ENCODE assay signal across 19 cellular contexts in the genomic region with DNA sequence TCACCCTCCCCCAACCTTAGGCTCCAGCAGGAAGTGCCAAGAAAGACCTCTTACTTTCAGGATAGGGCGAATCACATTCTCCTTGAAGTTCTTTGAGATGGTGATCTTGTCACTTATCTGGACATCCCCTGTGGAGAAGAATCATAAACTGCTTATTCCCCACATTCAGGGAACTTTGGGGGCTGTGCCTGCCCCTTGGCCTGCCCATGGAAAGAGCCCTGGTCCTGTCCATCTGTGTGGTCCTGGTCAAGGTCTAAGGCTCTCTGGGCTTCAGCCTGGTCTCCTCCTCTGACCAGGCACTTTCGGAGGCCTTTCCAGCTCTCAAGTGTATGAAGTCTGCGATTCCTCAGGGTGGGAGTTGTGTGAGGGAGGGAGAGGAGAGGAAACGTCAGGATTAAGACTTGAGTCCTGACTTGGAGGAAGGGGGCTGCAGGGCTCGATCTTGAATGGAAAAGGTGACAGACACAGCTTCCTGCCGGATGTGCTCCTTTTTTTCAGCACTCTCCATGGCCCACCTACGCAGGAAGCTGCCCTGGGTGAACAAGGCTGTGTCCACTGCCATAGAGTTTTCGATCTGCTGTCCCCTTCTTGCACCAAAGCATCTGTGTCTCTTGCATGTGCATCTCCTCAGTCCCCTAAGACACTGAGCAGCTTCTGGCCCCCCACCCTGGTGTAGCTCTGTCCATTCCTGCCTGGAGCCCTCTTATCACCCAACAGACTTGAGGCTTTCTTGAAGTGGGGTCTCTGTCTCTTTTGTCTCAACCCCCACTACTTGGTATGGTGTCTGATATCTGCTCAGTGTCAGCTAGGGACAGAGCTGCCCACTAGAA. TPM values are rescaled to one million over a fixed set of nuclear protein-coding genes. Genes with fewer than 3 reads are reported as not detected.
DNase-seq lines count a peak whose midpoint lies in the region; ATAC-seq and TF ChIP-seq lines count a peak whose summit lies in the region.
"Had no signal": no experiment of that assay in that cellular context is flagged by ENCODE, and none has a peak within 500 bp of the region (broad histone marks: within the 10 kb centered on the region; RNA-seq: fewer than 3 reads in every experiment).

No MANE protein-coding gene starts in this region.

- no peak overlapping the region for H2AK5ac ChIP-seq in neuronal stem cell (ENCODE audit: low read depth, low read length)

- H3K27me3 ChIP-seq in endodermal cell (ENCODE audit: control insufficient read depth, insufficient read depth, low read length, poor library complexity, severe bottlenecking) (no peaks in the 10 kb centered on the region), neuronal stem cell (ENCODE audit: control insufficient read depth in 3 of 3, insufficient read depth in 3 of 3, low read depth in 1 of 3, low read length in 3 of 3) (no peaks in the 10 kb centered on the region), aorta (ENCODE audit: control insufficient read depth in 1 of 2, insufficient read depth in 2 of 2, low read length in 1 of 2) (no peaks in the 10 kb centered on the region)

- no peak overlapping the region for H3K18ac ChIP-seq in neuronal stem cell (ENCODE audit: low read length)

- no peak overlapping the region for H3K27ac ChIP-seq in endodermal cell (ENCODE audit: low read depth, low read length)
- no peak overlapping the region for H3K27ac ChIP-seq in neuronal stem cell (replicated peaks; ENCODE audit: low read length)
- H3K27ac ChIP-seq in aorta (ENCODE audit: low read depth in 1 of 2, low read length in 2 of 2), result no peak overlapping the region
- H3K27ac ChIP-seq: 22Rv1, GM23248 had no signal

- H4K91ac ChIP-seq in neuronal stem cell (ENCODE audit: low read depth, low read length, poor library complexity), result no peak overlapping the region

- no peaks in the 10 kb centered on the region for H3K27me3 Mint-ChIP-seq in activated CD8-positive, alpha-beta memory T cell treated with anti-CD3 and anti-CD28 coated beads, Interleukin-2, amount 10 ng/mL, durations not matched to agents 7 days and 5 days
- no peaks in the 10 kb centered on the region for H3K27me3 Mint-ChIP-seq in endodermal cell (ENCODE audit: insufficient read depth)
- H3K27me3 Mint-ChIP-seq in nephron progenitor cell (ENCODE audit: low read depth, poor library complexity), result no peaks in the 10 kb centered on the region

- no peak overlapping the region for H3K27ac Mint-ChIP-seq in activated CD8-positive, alpha-beta memory T cell treated with anti-CD3 and anti-CD28 coated beads, Interleukin-2, amount 10 ng/mL, durations not matched to agents 7 days and 5 days
- H3K27ac Mint-ChIP-seq in endodermal cell, result no peak overlapping the region
- H3K27ac Mint-ChIP-seq in nephron progenitor cell, result no peak overlapping the region
- H3K27ac Mint-ChIP-seq: CD8-positive, alpha-beta T cell had no signal

- no peak overlapping the region for H2BK12ac ChIP-seq in neuronal stem cell (ENCODE audit: low read length)

- no peak overlapping the region for H3K4me3 ChIP-seq in endodermal cell (ENCODE audit: low read length)
- H3K4me3 ChIP-seq in neuronal stem cell (ENCODE audit: low read length in 2 of 2), result no peak overlapping the region
- H3K4me3 ChIP-seq in aorta (ENCODE audit: low read length in 2 of 2), result no peak overlapping the region
- H3K4me3 ChIP-seq: GM23248 had no signal

- H2BK15ac ChIP-seq in neuronal stem cell (ENCODE audit: low read length), result no peak overlapping the region

- no peak overlapping the region for H3K4me2 ChIP-seq in neuronal stem cell (ENCODE audit: insufficient read depth, low read length, poor library complexity, severe bottlenecking)

- TF ChIP-seq CTCF in endodermal cell (conservative IDR thresholded peaks at IDR 0.05), result no peak
- no peak for TF ChIP-seq CTCF in nephron progenitor cell (IDR thresholded peaks at IDR 0.05)

- H3K14ac ChIP-seq in neuronal stem cell (ENCODE audit: low read length), result no peak overlapping the region

- no peak overlapping the region for H2AFZ ChIP-seq in neuronal stem cell (ENCODE audit: low read length)
- H2AFZ ChIP-seq: GM23248 had no signal

- H3K4me3 Mint-ChIP-seq in activated CD8-positive, alpha-beta memory T cell treated with anti-CD3 and anti-CD28 coated beads, Interleukin-2, amount 10 ng/mL, durations not matched to agents 7 days and 5 days, result no peak overlapping the region
- H3K4me3 Mint-ChIP-seq in endodermal cell (no peak overlapping the region), nephron progenitor cell (no peak overlapping the region)
- H3K4me3 Mint-ChIP-seq: CD14-positive monocyte; CD8-positive, alpha-beta T cell had no signal

- CTCF ChIA-PET in activated CD8-positive, alpha-beta memory T cell treated with anti-CD3 and anti-CD28 coated beads, Interleukin-2, amount 10 ng/mL, durations not matched to agents 7 days and 5 days (lab: Charles Lee), result interaction anchor here (1.0 to 2.4 kb wide), 3 partner anchors 9 to 119 kb away, joined by 3 to 12 read pairs (median 3); no protein-coding TSS in a partner anchor

- peak overlapping the region; percentile 57 for H3K23ac ChIP-seq in neuronal stem cell (ENCODE audit: low read depth, low read length, poor library complexity)

- H3K4me1 ChIP-seq in endodermal cell (ENCODE audit: control insufficient read depth, insufficient read depth, low read length) (no peaks in the 10 kb centered on the region), neuronal stem cell (ENCODE audit: control insufficient read depth in 2 of 2, insufficient read depth in 1 of 2, low read depth in 1 of 2, low read length in 2 of 2) (peaks cover 0 to under 1% of the 10 kb centered on the region in 2 donors), aorta (ENCODE audit: control insufficient read depth in 1 of 2, insufficient read depth in 2 of 2, low read length in 2 of 2) (no peaks in the 10 kb centered on the region)

- peaks cover 2% of the 10 kb centered on the region for H3K36me3 Mint-ChIP-seq in activated CD8-positive, alpha-beta memory T cell treated with anti-CD3 and anti-CD28 coated beads, Interleukin-2, amount 10 ng/mL, durations not matched to agents 7 days and 5 days
- H3K36me3 Mint-ChIP-seq in endodermal cell (ENCODE audit: low read depth) (peaks cover 6% of the 10 kb centered on the region), nephron progenitor cell (ENCODE audit: low read depth) (peaks cover 26% of the 10 kb centered on the region)

- H3K36me3 ChIP-seq in endodermal cell (ENCODE audit: control insufficient read depth, insufficient read depth, low read length), result no peaks in the 10 kb centered on the region
- peaks cover 6 to 54% of the 10 kb centered on the region in 2 donors for H3K36me3 ChIP-seq in neuronal stem cell (replicated peaks in 1 of 2; ENCODE audit: control insufficient read depth in 2 of 2, insufficient read depth in 2 of 2, low read length in 2 of 2)
- peaks cover 0 to 2% of the 10 kb centered on the region in 2 donors for H3K36me3 ChIP-seq in aorta (ENCODE audit: control insufficient read depth in 1 of 2, insufficient read depth in 2 of 2, low read length in 1 of 2)

- 85 to 88% methylated on average over 6 to 8 of the region's 8 CpGs for WGBS in endodermal cell (ENCODE audit: insufficient coverage in 1 of 2, insufficient read length in 1 of 2), 2 experiments
- WGBS in neuronal stem cell (ENCODE audit: extremely low coverage in 2 of 2, insufficient read length in 2 of 2, insufficient replicate concordance in 1 of 2), 2 donors, result no CpG with 5 or more reads among the region's 8 CpGs
- 86 to 87% methylated on average over 8 of the region's 8 CpGs for WGBS in aorta, 2 donors

- no peak overlapping the region for H4K8ac ChIP-seq in neuronal stem cell (ENCODE audit: low read depth, low read length)

- no peak for ATAC-seq in activated CD8-positive, alpha-beta memory T cell treated with anti-CD3 and anti-CD28 coated beads, Interleukin-2, amount 10 ng/mL, durations not matched to agents 7 days and 5 days
- ATAC-seq in aorta (ENCODE audit: low FRiP score), result no peak
- ATAC-seq: CD8-positive, alpha-beta T cell; HCT116 had no signal

- intact Hi-C loops in aorta (cut with DNase I), result no loop called here

- H3K9ac ChIP-seq in endodermal cell (ENCODE audit: extremely low read depth, low read length, poor library complexity, severe bottlenecking), result no peak overlapping the region
- H3K9ac ChIP-seq in neuronal stem cell (ENCODE audit: low read depth, low read length, poor library complexity), result no peak overlapping the region
- H3K9ac ChIP-seq: GM23248 had no signal

- peaks cover 2% of the 10 kb centered on the region for H3K4me1 Mint-ChIP-seq in activated CD8-positive, alpha-beta memory T cell treated with anti-CD3 and anti-CD28 coated beads, Interleukin-2, amount 10 ng/mL, durations not matched to agents 7 days and 5 days
- peaks cover 3% of the 10 kb centered on the region for H3K4me1 Mint-ChIP-seq in endodermal cell
- no peaks in the 10 kb centered on the region for H3K4me1 Mint-ChIP-seq in nephron progenitor cell

- H3K9me3 ChIP-seq in endodermal cell (ENCODE audit: control insufficient read depth, low read length) (no peaks in the 10 kb centered on the region), neuronal stem cell (replicated peaks in 1 of 2; ENCODE audit: control insufficient read depth in 2 of 2, insufficient read depth in 1 of 2, low read depth in 1 of 2, low read length in 2 of 2) (no peaks in the 10 kb centered on the region), aorta (ENCODE audit: control insufficient read depth, low read length) (no peaks in the 10 kb centered on the region)

- H3K9me3 Mint-ChIP-seq in activated CD8-positive, alpha-beta memory T cell treated with anti-CD3 and anti-CD28 coated beads, Interleukin-2, amount 10 ng/mL, durations not matched to agents 7 days and 5 days (ENCODE audit: low read depth), result no peaks in the 10 kb centered on the region
- H3K9me3 Mint-ChIP-seq in endodermal cell, result no peaks in the 10 kb centered on the region
- no peaks in the 10 kb centered on the region for H3K9me3 Mint-ChIP-seq in nephron progenitor cell
- H3K9me3 Mint-ChIP-seq: CD8-positive, alpha-beta T cell had no signal

- peak; percentile 30 for DNase-seq in activated CD8-positive, alpha-beta memory T cell treated with anti-CD3 and anti-CD28 coated beads, Interleukin-2, amount 50 U/mL, for 48 hours
- no peak for DNase-seq in activated CD8-positive, alpha-beta memory T cell treated with anti-CD3 and anti-CD28 coated beads, Interleukin-2, amount 10 ng/mL, durations not matched to agents 7 days and 5 days
- peak; percentile 42 for DNase-seq in endodermal cell
- DNase-seq in neuronal stem cell (ENCODE audit: low spot score), result no peak
- no peak for DNase-seq in nephron progenitor cell
- DNase-seq in DMS 273 (lab: John Stamatoyannopoulos, UW; ENCODE audit: unreplicated experiment), result no peak
- no peak for DNase-seq in aorta
- DNase-seq: CD8-positive, alpha-beta T cell; COR-L47; DMS 273 treated with DMSO at 0.1 percent for 48 hours; GM23248; IMR-90 had no signal

- no peak overlapping the region for H2BK5ac ChIP-seq in neuronal stem cell (ENCODE audit: low read length)

- H2BK120ac ChIP-seq in neuronal stem cell (ENCODE audit: low read depth, low read length), result no peak overlapping the region

- H3K4ac ChIP-seq in neuronal stem cell (ENCODE audit: low read length), result no peak overlapping the region

- H3K79me1 ChIP-seq in neuronal stem cell (ENCODE audit: low read depth, low read length), result no peaks in the 10 kb centered on the region

RNA-seq across cellular contexts. Expression of a gene that starts 50.8 kb away (rescaled TPM):
- not detected for total RNA-seq in activated CD8-positive, alpha-beta memory T cell treated with anti-CD3 and anti-CD28 coated beads, Interleukin-2, amount 10 ng/mL, durations not matched to agents 7 days and 5 days
- total RNA-seq in endodermal cell, result under 1 TPM in 1 of 2 donors, not detected in 1; 0.92 TPM
- polyA plus RNA-seq in endodermal cell (2013, experiment 1 of 2), result 1.7 TPM
- polyA plus RNA-seq in endodermal cell (2013, experiment 2 of 2), result 1.9 TPM
- polyA plus RNA-seq in neuronal stem cell (2013, experiment 1 of 2), result 0.10 TPM
- polyA plus RNA-seq in neuronal stem cell (2013, experiment 2 of 2), result 0.18 TPM
- total RNA-seq in aorta, result not detected
- polyA plus RNA-seq in aorta, result not detected
- total RNA-seq: A673; CD8-positive, alpha-beta T cell; Daoy; GM23248; HT-29; IMR-90 had no signal
- polyA plus RNA-seq: BJ, CD14-positive monocyte, GM23248, IMR-90 had no signal

Comparison
In these comparisons a context has a peak if more than half of its experiments do, and no peak if none do; other contexts are left out.
1. DNase-seq: peak in activated CD8-positive, alpha-beta memory T cell treated with anti-CD3 and anti-CD28 coated beads, Interleukin-2, amount 50 U/mL, for 48 hours (single experiment) and endodermal cell (single experiment); none in activated CD8-positive, alpha-beta memory T cell treated with anti-CD3 and anti-CD28 coated beads, Interleukin-2, amount 10 ng/mL, durations not matched to agents 7 days and 5 days (single experiment), neuronal stem cell (single experiment), nephron progenitor cell (single experiment), DMS 273 (single experiment) and aorta (0 of 2).